ENCODE assay signal across 10 cellular contexts in genomic region chrX:131634900-131635299, GRCh38.
"Had no signal": no experiment of that assay in that cellular context is flagged by ENCODE, and none has a peak within 500 bp of the region (broad histone marks: within the 10 kb centered on the region; RNA-seq: fewer than 3 reads in every experiment).

No MANE protein-coding gene starts in this region.

- ATAC-seq: GM23338, HCT116, K562 had no signal

- H3K27ac ChIP-seq: HL-60 had no signal

- H3K4me2 ChIP-seq: GM23338 had no signal

- H3K4me3 ChIP-seq: GM23338, K562 had no signal

- FAIRE-seq: H1, H54, K562 had no signal

- H2AFZ ChIP-seq: GM23338 had no signal

- DNase-seq: H9, HFFc6, IMR-90, KG1 had no signal
